In genomic region chr2:29113027-29113686, GRCh38 we compare ENCODE assay signal across 10 cellular contexts. TPM values are rescaled to one million over a fixed set of nuclear protein-coding genes. Genes with fewer than 3 reads are reported as not detected.
DNase-seq lines count a peak whose midpoint lies in the region; ATAC-seq and TF ChIP-seq lines count a peak whose summit lies in the region.
"Had no signal": no experiment of that assay in that cellular context is flagged by ENCODE, and none has a peak within 500 bp of the region (broad histone marks: within the 10 kb centered on the region; RNA-seq: fewer than 3 reads in every experiment).

No MANE protein-coding gene starts in this region.

- TF ChIP-seq RAD21 in IMR-90 (IDR thresholded peaks at IDR 0.05; ENCODE audit: low read length) = no peak

- H3K9ac ChIP-seq in IMR-90 (ENCODE audit: low read depth, low read length) = no peak overlapping the region

- H4K20me1 ChIP-seq in IMR-90 (ENCODE audit: insufficient read depth, low read length) = no peaks in the 10 kb centered on the region

- H2AK9ac ChIP-seq in IMR-90 (replicated peaks; ENCODE audit: low read depth, low read length, poor library complexity) = peak overlapping the region; percentile 39

- peaks cover 1 to 26% of the 10 kb centered on the region in 2 experiments; a peak in 2 of 4 replicates for H3K79me1 ChIP-seq in IMR-90 (ENCODE audit: low read depth in 1 of 2, low read length in 2 of 2)

- H3K4me3 ChIP-seq in IMR-90 (ENCODE audit: insufficient read depth, low read depth, low read length) (no peak overlapping the region), brain microvascular endothelial cell (ENCODE audit: low read depth, low read length) (no peak overlapping the region)
- H3K4me3 ChIP-seq: testis had no signal

- peak overlapping the region; percentile 46 for H3K4ac ChIP-seq in IMR-90 (ENCODE audit: low read depth, low read length)

- in situ Hi-C loops in IMR-90 (cut with MboI; ENCODE audit: low sequenced_read_pairs) (no loop called here), brain microvascular endothelial cell (cut with HindIII; ENCODE audit: low pct_ligation_motif_present, low sequenced_read_pairs) (no loop called here)

- no peak for TF ChIP-seq CTCF in IMR-90 (conservative IDR thresholded peaks at IDR 0.05; ENCODE audit: low read depth, low read length)
- no peak for TF ChIP-seq CTCF in brain microvascular endothelial cell (IDR thresholded peaks at IDR 0.05; ENCODE audit: low read depth, low read length, missing control alignments)
- no peak for TF ChIP-seq CTCF in WTC11 (IDR thresholded peaks at IDR 0.05)

- peak overlapping the region; percentile 10; the same call in 1 of the 2 replicates for H3K23ac ChIP-seq in IMR-90 (ENCODE audit: low read depth, low read length)

- peak overlapping the region; percentile 49 for H2BK5ac ChIP-seq in IMR-90 (ENCODE audit: low read depth, low read length, poor library complexity, severe bottlenecking)

- H2AFZ ChIP-seq in IMR-90 (replicated peaks; ENCODE audit: low read length, poor library complexity) = no peak overlapping the region

- WGBS in IMR-90 (ENCODE audit: extremely low coverage in 2 of 2, insufficient read length in 1 of 2), 2 experiments = no CpG with 5 or more reads among the region's 5 CpGs

- CTCF ChIA-PET in IMR-90 (lab: Yijun Ruan, JAX) (no interaction called here), WTC11 (lab: Charles Lee) (no interaction called here)

- no peaks in the 10 kb centered on the region for H3K9me3 Mint-ChIP-seq in WTC11
- H3K9me3 Mint-ChIP-seq: activated naive CD8-positive, alpha-beta T cell treated with anti-CD3 and anti-CD28 coated beads, Interleukin-2, amount 50 U/mL, for 24 hours had no signal

- peaks cover 11% of the 10 kb centered on the region; the same call in 1 of the 2 replicates for H3K9me1 ChIP-seq in IMR-90 (ENCODE audit: insufficient read depth, low read length)

- peak overlapping the region; percentile 63 for H2BK120ac ChIP-seq in IMR-90 (ENCODE audit: low read depth, low read length)

- H3K27me3 ChIP-seq in IMR-90 (ENCODE audit: control insufficient read depth, insufficient read depth, low read length) (no peaks in the 10 kb centered on the region), brain microvascular endothelial cell (replicated peaks) (no peaks in the 10 kb centered on the region)
- H3K27me3 ChIP-seq: testis had no signal

- ATAC-seq in IMR-90 (ENCODE audit: low read depth) (no peak), WTC11 (no peak), GM18517 (IDR thresholded peaks at IDR 0.05; ENCODE audit: unreplicated experiment) (no peak)
- ATAC-seq: activated naive CD8-positive, alpha-beta T cell treated with anti-CD3 and anti-CD28 coated beads, Interleukin-2, amount 50 U/mL, for 24 hours had no signal

- H3K4me3 Mint-ChIP-seq in WTC11 = no peak overlapping the region

- dilution Hi-C loops in IMR-90 (cut with HindIII; ENCODE audit: low sequenced_read_pairs, unreplicated experiment) = no loop called here

- no peaks in the 10 kb centered on the region for H3K36me3 ChIP-seq in IMR-90 (ENCODE audit: control insufficient read depth, insufficient read depth, low read length)
- no peaks in the 10 kb centered on the region for H3K36me3 ChIP-seq in brain microvascular endothelial cell (replicated peaks)

- no peak overlapping the region for H3K56ac ChIP-seq in IMR-90 (ENCODE audit: extremely low read depth, insufficient read depth, low read length)

- peak overlapping the region; percentile 61; the same call in 1 of the 2 replicates for H4K5ac ChIP-seq in IMR-90 (ENCODE audit: low read depth, low read length)

- no peak overlapping the region for H3K27ac Mint-ChIP-seq in WTC11
- H3K27ac Mint-ChIP-seq: activated naive CD8-positive, alpha-beta T cell treated with anti-CD3 and anti-CD28 coated beads, Interleukin-2, amount 50 U/mL, for 24 hours had no signal

- H3K9me3 ChIP-seq in IMR-90 (ENCODE audit: control insufficient read depth, insufficient read depth, low read length) = no peaks in the 10 kb centered on the region
- H3K9me3 ChIP-seq: testis had no signal

- H2BK15ac ChIP-seq in IMR-90 (ENCODE audit: low read depth, low read length) = peak overlapping the region; percentile 85; the same call in 2 of the 3 replicates

- H3K4me2 ChIP-seq in IMR-90 (ENCODE audit: low read depth, low read length) = peak overlapping the region; percentile 10; the same call in 1 of the 2 replicates

- H4K91ac ChIP-seq in IMR-90 (ENCODE audit: insufficient read depth, low read depth, low read length) = peak overlapping the region; percentile 56; the same call in 1 of the 2 replicates

- peak; percentile 76 for DNase-seq in IMR-90
- DNase-seq in brain microvascular endothelial cell = peak; percentile 66
- peak; percentile 22 for DNase-seq in kidney glomerular epithelial cell (lab: John Stamatoyannopoulos, UW)
- no peak for DNase-seq in substantia nigra (lab: John Stamatoyannopoulos, UW)
- DNase-seq in WTC11 (ENCODE audit: low spot score) = no peak
- no peak for DNase-seq in DMS53 (lab: John Stamatoyannopoulos, UW)
- DNase-seq: activated naive CD8-positive, alpha-beta T cell treated with anti-CD3 and anti-CD28 coated beads, Interleukin-2, amount 50 U/mL, for 24 hours; NCI-H446 had no signal

- peak overlapping the region; percentile 33; the same call in 1 of the 2 replicates for H3K18ac ChIP-seq in IMR-90 (ENCODE audit: low read depth, low read length)

- H2BK20ac ChIP-seq in IMR-90 (ENCODE audit: low read depth, low read length) = peak overlapping the region; percentile 27

- intact Hi-C loops in IMR-90 (cut with micrococcal nuclease) = loop anchor here (5.0 kb wide), 1 partner anchor 131 kb away; the partner anchor contains the start of gene TOGARAM2

- peak overlapping the region; percentile 47; the same call in 1 of the 2 replicates for H2AK5ac ChIP-seq in IMR-90 (ENCODE audit: low read depth, low read length)

- H3K14ac ChIP-seq in IMR-90 (replicated peaks; ENCODE audit: low read depth, low read length) = peak overlapping the region; percentile 28; the same call in 1 of the 2 replicates

- POLR2A ChIA-PET in IMR-90 (lab: Charles Lee; ENCODE audit: unreplicated experiment) (no interaction called here), WTC11 (lab: Charles Lee) (no interaction called here)

- no peaks in the 10 kb centered on the region; the same call in 1 of the 2 replicates for H3K36me3 Mint-ChIP-seq in WTC11

- BruUV-seq in IMR-90 (replicated peaks; lab: Mats Ljungman, UMichigan) = no TSS peak

- H3K4me1 Mint-ChIP-seq in WTC11 = peaks cover 6% of the 10 kb centered on the region; the same call in 1 of the 2 replicates

- H3K4me1 ChIP-seq in IMR-90 (ENCODE audit: control insufficient read depth, insufficient read depth, low read length) = peaks cover 32% of the 10 kb centered on the region

- no peak for TF ChIP-seq POLR2A in IMR-90 (IDR thresholded peaks at IDR 0.05; ENCODE audit: low read depth, low read length)

- peak overlapping the region in 1 of 2 experiments; percentile 51; a peak in 1 of 4 replicates for H4K8ac ChIP-seq in IMR-90 (ENCODE audit: low read depth in 2 of 2, low read length in 2 of 2)

- peaks cover 61% of the 10 kb centered on the region for H3K27me3 Mint-ChIP-seq in WTC11 (ENCODE audit: low read depth)

- H3K27ac ChIP-seq in IMR-90 (ENCODE audit: insufficient read depth, low read length) (no peak overlapping the region), brain microvascular endothelial cell (peak overlapping the region; percentile 64), substantia nigra (ENCODE audit: low read depth, low read length, poor library complexity, severe bottlenecking) (peak overlapping the region; percentile 94)
- H3K27ac ChIP-seq: testis had no signal

TF ChIP-seq in IMR-90, 13 proteins besides CTCF, POLR2A, EP300 and RAD21:
- TF ChIP-seq MAFK (IDR thresholded peaks at IDR 0.05; ENCODE audit: low read depth, low read length) (peak; percentile 2; the same call in 1 of the 2 replicates), NFE2L2 (IDR thresholded peaks at IDR 0.05; ENCODE audit: low read depth, low read length) (no peak), MXI1 (IDR thresholded peaks at IDR 0.05; ENCODE audit: borderline replicate concordance, low read depth, low read length) (no peak)

TF ChIP-seq in WTC11, 78 proteins besides CTCF, POLR2A, EP300 and RAD21 (continues in another document):
- TF ChIP-seq SP1 (CRISPR knock-in tag; conservative IDR thresholded peaks at IDR 0.05) (no peak), ATF6 (CRISPR knock-in tag; IDR thresholded peaks at IDR 0.05) (no peak)

RNA-seq across cellular contexts. Expression of gene CLIP4, which starts 2.1 kb away (rescaled TPM):
- total RNA-seq in IMR-90 (2012; rRNA removed) (64.2 and 66.3 TPM in 2 replicates), WTC11 (2021) (0.21 to 0.62 TPM (median 0.39 TPM) in 3 replicates)
- 26.8 and 29.7 TPM in 2 replicates for polyA plus RNA-seq in IMR-90 (2012; rRNA removed)
- 5.5 and 8.4 TPM in 2 replicates for polyA plus RNA-seq in IMR-90 (2012; cell fraction: cytosol; rRNA removed)
- 10.3 and 72.2 TPM in 2 replicates for polyA plus RNA-seq in IMR-90 (2012; cell fraction: nucleus; rRNA removed; ENCODE audit: low replicate concordance)

RNA-seq across cellular contexts. Expression of gene PCARE, which starts 38.8 kb away (rescaled TPM):
- not detected in 2 replicates for total RNA-seq in IMR-90 (2012; rRNA removed)
- not detected in 2 replicates for polyA plus RNA-seq in IMR-90 (2012; rRNA removed)
- not detected in 2 replicates for polyA plus RNA-seq in IMR-90 (2012; cell fraction: cytosol; rRNA removed)
- polyA plus RNA-seq in IMR-90 (2012; cell fraction: nucleus; rRNA removed; ENCODE audit: low replicate concordance) = not detected in 2 replicates
- total RNA-seq in WTC11 (2021) = not detected in 3 replicates

Comparison
In these comparisons a context has a peak if more than half of its experiments do, and no peak if none do; other contexts are left out.
1. DNase-seq: peak in IMR-90 (single experiment), brain microvascular endothelial cell (single experiment) and kidney glomerular epithelial cell (single experiment); none in substantia nigra (0 of 49), WTC11 (single experiment) and DMS53 (single experiment).
2. RNA of gene CLIP4, which starts 2.1 kb away (total RNA-seq): 64.2 to 66.3 TPM in IMR-90; 0.21 to 0.62 TPM in WTC11; every median in the first group is over 10 times any median in the second.